23 cellular contexts compared by ENCODE assay signal in the genomic region with DNA sequence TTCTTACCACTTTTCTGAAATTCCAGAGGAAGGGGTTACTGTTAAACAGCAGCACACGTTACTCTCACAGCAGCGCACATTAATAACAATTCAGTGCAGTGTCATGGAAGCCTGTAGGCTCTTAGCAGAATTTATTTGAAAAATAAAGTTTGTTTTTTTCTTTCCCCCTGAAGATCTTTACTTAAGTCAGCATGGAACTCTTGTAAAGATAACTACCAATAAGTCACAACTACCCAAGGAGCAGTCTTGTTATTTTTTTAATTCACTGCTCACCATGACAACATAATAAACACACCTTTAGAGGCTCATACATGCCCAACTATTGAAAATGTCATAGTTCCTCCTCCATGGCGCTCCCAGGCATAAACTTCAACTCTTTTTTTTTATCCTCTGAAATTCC.
"Had no signal": no experiment of that assay in that cellular context is flagged by ENCODE, and none has a peak within 500 bp of the region (broad histone marks: within the 10 kb centered on the region; RNA-seq: fewer than 3 reads in every experiment).

No MANE protein-coding gene starts in this region.

- H3K36me3 Mint-ChIP-seq: activated naive CD4-positive, alpha-beta T cell treated with anti-CD3 and anti-CD28 coated beads, Interleukin-2, amount 50 U/mL, for 72 hours; natural killer cell treated with Interleukin-12 subunit alpha and Interleukin-12 subunit beta and Interleukin-15 and Interleukin-18, amount 100 ng/mL, for 72 hours had no signal

- H3K9me3 ChIP-seq: esophagus muscularis mucosa, gastrocnemius medialis, psoas muscle, suprapubic skin, tibial nerve had no signal

- H3K36me3 ChIP-seq: esophagus muscularis mucosa, gastrocnemius medialis, suprapubic skin, tibial nerve had no signal

- H3K4me1 ChIP-seq: gastrocnemius medialis, parathyroid adenoma, psoas muscle had no signal

- H3K79me2 ChIP-seq: parathyroid adenoma had no signal

- H3K9me3 Mint-ChIP-seq: activated naive CD4-positive, alpha-beta T cell treated with anti-CD3 and anti-CD28 coated beads, Interleukin-2, amount 50 U/mL, for 72 hours; activated T-cell treated with anti-CD3 and anti-CD28 coated beads, Interleukin-2, amount 50 U/mL, for 72 hours; natural killer cell treated with Interleukin-12 subunit alpha and Interleukin-12 subunit beta and Interleukin-15 and Interleukin-18, amount 100 ng/mL, for 72 hours; T-helper 2 cell treated with Interferon-gamma antibody and Interleukin-4, amounts not matched to agents 5 μg/mL and 100 μg/mL, for 36 hours had no signal

- DNase-seq: activated CD4-positive, alpha-beta T cell treated with anti-CD3 and anti-CD28 coated beads for 4 hours; activated CD4-positive, alpha-beta T cell treated with anti-CD3 and anti-CD28 coated beads, Interleukin-2, amount 50 U/mL, for 4 hours; activated naive CD4-positive, alpha-beta T cell; activated T-cell treated with anti-CD3 and anti-CD28 coated beads for 4 hours; activated T-cell treated with anti-CD3 and anti-CD28 coated beads, Interleukin-2, amount 50 U/mL, for 72 hours; dermis blood vessel endothelial cell; effector CD4-positive, alpha-beta T cell; gastrocnemius medialis; glutamatergic neuron; nucleus accumbens; psoas muscle; right cardiac atrium; stimulated activated CD4-positive, alpha-beta T cell treated with anti-CD3 and anti-CD28 coated beads, Interleukin-15, amount 100 ng/mL, for 24 hours; stimulated activated CD4-positive, alpha-beta T cell treated with anti-CD3 and anti-CD28 coated beads, Interleukin-2, amount 100 ng/mL, for 24 hours; stimulated activated naive CD4-positive, alpha-beta T cell; T-helper 1 cell had no signal

- H3K27me3 ChIP-seq: esophagus muscularis mucosa, gastrocnemius medialis, suprapubic skin, tibial nerve had no signal

- H2AFZ ChIP-seq: parathyroid adenoma had no signal

- H3K4me3 Mint-ChIP-seq: activated T-cell treated with anti-CD3 and anti-CD28 coated beads, Interleukin-2, amount 50 U/mL, for 72 hours; natural killer cell treated with Interleukin-12 subunit alpha and Interleukin-12 subunit beta and Interleukin-15 and Interleukin-18, amount 100 ng/mL, for 72 hours; T-helper 2 cell treated with Interferon-gamma antibody and Interleukin-4, amounts not matched to agents 5 μg/mL and 100 μg/mL, for 36 hours had no signal

- H3K27ac Mint-ChIP-seq: activated naive CD4-positive, alpha-beta T cell treated with anti-CD3 and anti-CD28 coated beads, Interleukin-2, amount 50 U/mL, for 72 hours; activated T-cell treated with anti-CD3 and anti-CD28 coated beads, Interleukin-2, amount 50 U/mL, for 72 hours; natural killer cell treated with Interleukin-12 subunit alpha and Interleukin-12 subunit beta and Interleukin-15 and Interleukin-18, amount 100 ng/mL, for 72 hours; T-helper 2 cell treated with Interferon-gamma antibody and Interleukin-4, amounts not matched to agents 5 μg/mL and 100 μg/mL, for 36 hours had no signal

- ATAC-seq: activated naive CD4-positive, alpha-beta T cell treated with anti-CD3 and anti-CD28 coated beads, Interleukin-2, amount 50 U/mL, for 72 hours; activated T-cell treated with anti-CD3 and anti-CD28 coated beads, Interleukin-2, amount 50 U/mL, for 72 hours; gastrocnemius medialis; natural killer cell treated with Interleukin-12 subunit alpha and Interleukin-12 subunit beta and Interleukin-15 and Interleukin-18, amount 100 ng/mL, for 72 hours; psoas muscle; right cardiac atrium had no signal

- H3K4me3 ChIP-seq: esophagus muscularis mucosa, gastrocnemius medialis, psoas muscle, suprapubic skin, tibial nerve had no signal

- H3K9ac ChIP-seq: parathyroid adenoma had no signal

- H3K27ac ChIP-seq: esophagus muscularis mucosa, gastrocnemius medialis, parathyroid adenoma, psoas muscle, suprapubic skin, tibial nerve had no signal
